ENCODE assay signal across 7 cellular contexts in genomic region chr5:146108870-146109269, GRCh38. TPM values are rescaled to one million over a fixed set of nuclear protein-coding genes. Genes with fewer than 3 reads are reported as not detected.
"Had no signal": no experiment of that assay in that cellular context is flagged by ENCODE, and none has a peak within 500 bp of the region (broad histone marks: within the 10 kb centered on the region; RNA-seq: fewer than 3 reads in every experiment).

No MANE protein-coding gene starts in this region.

RNA-seq across cellular contexts. Expression of gene PLAC8L1, which starts 3.5 kb away (rescaled TPM):
- total RNA-seq: PC-9, Right ventricle myocardium inferior, Right ventricle myocardium superior, RPMI7951, SJCRH30, SJSA1, SK-MEL-5 had no signal
